ENCODE assay signal across 8 cellular contexts in the genomic region with DNA sequence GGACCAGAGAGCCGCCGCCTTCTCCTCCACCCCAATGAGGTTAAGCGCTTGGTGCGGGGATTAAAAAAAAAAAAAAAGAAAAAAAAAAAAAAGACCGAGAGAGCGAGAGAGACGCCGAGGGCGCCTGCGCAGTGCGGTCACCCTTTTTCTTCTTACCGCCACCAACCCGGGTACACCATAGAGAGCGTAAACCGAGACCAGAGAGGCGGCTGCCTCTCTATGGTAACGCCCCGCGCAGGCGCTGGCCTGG. TPM values are rescaled to one million over a fixed set of nuclear protein-coding genes. Genes with fewer than 3 reads are reported as not detected.
DNase-seq lines count a peak whose midpoint lies in the region; ATAC-seq, FAIRE-seq and TF ChIP-seq lines count a peak whose summit lies in the region.

A gene (minus strand): TSS at position 61 of the 250 bp plus-strand sequence. CDS start 43,567 bp downstream, outside the sequence.

- dilution Hi-C loops in endothelial cell of umbilical vein (cut with MboI; ENCODE audit: extremely low pct_ligation_motif_present, low sequenced_read_pairs) = no loop called here

- H3K9me2 ChIP-seq in OCI-LY1 (ENCODE audit: low read depth, low read length) = no peaks in the 10 kb centered on the region

- no TSS peak for BruUV-seq in endothelial cell of umbilical vein (replicated peaks; lab: Mats Ljungman, UMichigan)

- H3K36me3 ChIP-seq in OCI-LY1 (ENCODE audit: insufficient read depth, low read length) (peaks cover 4% of the 10 kb centered on the region; the same call in 1 of the 2 replicates), endothelial cell of umbilical vein (ENCODE audit: control insufficient read depth in 2 of 2, extremely low read depth in 1 of 2, insufficient read depth in 2 of 2, low read length in 2 of 2) (no peaks in the 10 kb centered on the region)

- H2AFZ ChIP-seq in OCI-LY1 (ENCODE audit: low read length) = 0 out of 2 replicates have a peak within 1 kb of the TSS, but pooled peaks have one; percentile 28
- peak within 1 kb of the TSS; percentile 79 for H2AFZ ChIP-seq in endothelial cell of umbilical vein (ENCODE audit: low read depth, low read length)

- DNase-seq in CMK (ENCODE audit: low read depth) (peak; percentile 93), HT1080 (ENCODE audit: low read depth) (peak; percentile 98), activated T-cell treated with anti-CD3 and anti-CD28 coated beads for 24 hours (ENCODE audit: low read depth) (peak; percentile 92), endothelial cell of umbilical vein (ENCODE audit: low read depth, low spot score) (peak; percentile 97), midbrain (lab: John Stamatoyannopoulos, UW) (peak; percentile 99)
- peak; percentile 82 to 92 for DNase-seq in stimulated activated CD8-positive, alpha-beta memory T cell treated with anti-CD3 and anti-CD28 coated beads, Interleukin-4, amount 100 ng/mL, for 1 hour (ENCODE audit: low read depth in 2 of 2, low spot score in 1 of 2)

- peak within 1 kb of the TSS; percentile 99 for H3K4me3 ChIP-seq in OCI-LY1 (ENCODE audit: low read depth, low read length, poor library complexity, severe bottlenecking)
- H3K4me3 ChIP-seq in endothelial cell of umbilical vein (replicated peaks in 1 of 3; ENCODE audit: insufficient read depth in 1 of 3, low read depth in 1 of 3, low read length in 3 of 3) = peak within 1 kb of the TSS; percentile 74 to 84 (median 79)

- FAIRE-seq in endothelial cell of umbilical vein (lab: Jason Lieb, UNC) = no peak

- H4K20me1 ChIP-seq in OCI-LY1 (ENCODE audit: insufficient read depth, low read length) = no peaks in the 10 kb centered on the region
- H4K20me1 ChIP-seq in endothelial cell of umbilical vein (replicated peaks; ENCODE audit: control insufficient read depth, extremely low read depth, insufficient read depth, low read length) = no peaks in the 10 kb centered on the region

- CTCF ChIA-PET in endothelial cell of umbilical vein (lab: Charles Lee) = interaction anchor here (0.9 to 3.9 kb wide), 3 partner anchors 25 to 118 kb away, joined by 3 to 35 read pairs (median 10); a partner anchor contains a TSS

- peaks cover 48% of the 10 kb centered on the region for H3K79me2 ChIP-seq in OCI-LY1 (ENCODE audit: insufficient read depth, low read length)
- peaks cover 60% of the 10 kb centered on the region for H3K79me2 ChIP-seq in endothelial cell of umbilical vein (ENCODE audit: control insufficient read depth, insufficient read depth, low read length)

- TF ChIP-seq CTCF in OCI-LY1 (IDR thresholded peaks at IDR 0.05; ENCODE audit: low read length) (no peak), endothelial cell of umbilical vein (IDR thresholded peaks at IDR 0.05; ENCODE audit: extremely low read depth in 1 of 2, insufficient read depth in 1 of 2, low read depth in 1 of 2, low read length in 2 of 2) (no peak)

- no peaks in the 10 kb centered on the region for H3K27me3 ChIP-seq in OCI-LY1 (ENCODE audit: insufficient read depth, low read length)
- H3K27me3 ChIP-seq in endothelial cell of umbilical vein (ENCODE audit: control insufficient read depth in 2 of 2, insufficient read depth in 2 of 2, low read length in 2 of 2) = no peaks in the 10 kb centered on the region

- H3K4me1 ChIP-seq in OCI-LY1 (ENCODE audit: insufficient read depth, low read length, severe bottlenecking) (peaks cover 49% of the 10 kb centered on the region), endothelial cell of umbilical vein (ENCODE audit: control insufficient read depth, extremely low read depth, insufficient read depth, low read length) (peaks cover 29% of the 10 kb centered on the region)

- H3K4me2 ChIP-seq in OCI-LY1 (ENCODE audit: low read length) = peak within 1 kb of the TSS; percentile 99
- peak within 1 kb of the TSS; percentile 82 for H3K4me2 ChIP-seq in endothelial cell of umbilical vein (ENCODE audit: insufficient read depth, low read length)

- POLR2A ChIA-PET in endothelial cell of umbilical vein (lab: Charles Lee) = interaction anchor here (0.7 to 3.5 kb wide), 4 partner anchors 35 to 118 kb away, joined by 3 to 43 read pairs (median 8); a partner anchor contains a TSS

- H3K9ac ChIP-seq in OCI-LY1 (ENCODE audit: low read length) (peak within 1 kb of the TSS; percentile 93), endothelial cell of umbilical vein (replicated peaks; ENCODE audit: extremely low read depth, insufficient read depth, low read length) (peak within 1 kb of the TSS; percentile 94)

- no peaks in the 10 kb centered on the region for H3K9me3 ChIP-seq in OCI-LY1 (ENCODE audit: low read length)
- no peaks in the 10 kb centered on the region for H3K9me3 ChIP-seq in endothelial cell of umbilical vein (replicated peaks; ENCODE audit: control insufficient read depth, insufficient read depth, low read length)

- no peak for TF ChIP-seq POLR2A in endothelial cell of umbilical vein (IDR thresholded peaks at IDR 0.05; ENCODE audit: low read depth, low read length)

- H3K27ac ChIP-seq in OCI-LY1 (ENCODE audit: low read depth, low read length, poor library complexity, severe bottlenecking) = peak within 1 kb of the TSS; percentile 94
- peak within 1 kb of the TSS; percentile 83 for H3K27ac ChIP-seq in endothelial cell of umbilical vein (ENCODE audit: insufficient read depth, low read depth, low read length)

- intact Hi-C loops in endothelial cell of umbilical vein (cut with micrococcal nuclease) = loop anchor here (1.0 kb wide), 4 partner anchors 53 to 118 kb away; a partner anchor contains a TSS

- H3K9me1 ChIP-seq in endothelial cell of umbilical vein (replicated peaks; ENCODE audit: control insufficient read depth, extremely low read depth, insufficient read depth, low read length) = no peaks in the 10 kb centered on the region

- ATAC-seq in GM21360 (IDR thresholded peaks at IDR 0.05; ENCODE audit: unreplicated experiment) = peak; percentile 91

- no peaks in the 10 kb centered on the region for H3F3A ChIP-seq in OCI-LY1 (ENCODE audit: insufficient read depth, low read length)

TF ChIP-seq in endothelial cell of umbilical vein, 7 proteins besides CTCF, POLR2A, EP300 and RAD21:
- no peak for TF ChIP-seq JUN (IDR thresholded peaks at IDR 0.05; ENCODE audit: borderline replicate concordance, insufficient read depth, insufficient read length, low read depth)
- TF ChIP-seq FOS (IDR thresholded peaks at IDR 0.05; ENCODE audit: borderline replicate concordance, insufficient read depth, low read length) = no peak
- TF ChIP-seq EZH2 (IDR thresholded peaks at IDR 0.05; ENCODE audit: borderline replicate concordance, low read depth, low read length, severe bottlenecking) = no peak
- no peak for TF ChIP-seq POLR2AphosphoS5 (IDR thresholded peaks at IDR 0.05; ENCODE audit: insufficient read depth, low read depth, low read length)
- TF ChIP-seq, protein P1, sequence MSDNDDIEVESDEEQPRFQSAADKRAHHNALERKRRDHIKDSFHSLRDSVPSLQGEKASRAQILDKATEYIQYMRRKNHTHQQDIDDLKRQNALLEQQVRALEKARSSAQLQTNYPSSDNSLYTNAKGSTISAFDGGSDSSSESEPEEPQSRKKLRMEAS (IDR thresholded peaks at IDR 0.05; ENCODE audit: insufficient read depth, insufficient read length) = no peak
- TF ChIP-seq GATA2 (IDR thresholded peaks at IDR 0.05; ENCODE audit: insufficient read depth, insufficient read length, low read depth, low read length) = no peak
- TF ChIP-seq MYC (IDR thresholded peaks at IDR 0.05; ENCODE audit: low read depth, low read length) = no peak

RNA-seq across cellular contexts. Expression of the gene that starts here (rescaled TPM):
- 12.9 and 22.5 TPM in 2 replicates for total RNA-seq in HT1080 (2014; rRNA removed; shearing (Covaris generic))
- 9.2 and 11.5 TPM in 2 replicates for polyA plus RNA-seq in HT1080 (2015; cell fraction: cytosol; rRNA removed)
- 51.1 and 54.5 TPM in 2 replicates for polyA plus RNA-seq in HT1080 (2015; cell fraction: nucleus; rRNA removed)
- 54.8 and 57.9 TPM in 2 replicates for total RNA-seq in endothelial cell of umbilical vein
- 6.9 and 10.0 TPM in 2 replicates for polyA plus RNA-seq in endothelial cell of umbilical vein
- polyA plus RNA-seq in endothelial cell of umbilical vein (2011; cell fraction: cytosol; rRNA removed) = 9.4 and 9.7 TPM in 2 replicates
- 35.8 and 39.1 TPM in 2 replicates for polyA plus RNA-seq in endothelial cell of umbilical vein (2011; cell fraction: nucleus; rRNA removed)
- polyA plus RNA-seq in endothelial cell of umbilical vein (2012) = 31.0 and 32.9 TPM in 2 replicates
- polyA minus RNA-seq in endothelial cell of umbilical vein = 70.2 and 73.8 TPM in 2 replicates
- polyA minus RNA-seq in endothelial cell of umbilical vein (2011; cell fraction: cytosol; rRNA and poly(A)+ RNA removed) = 8.1 TPM
- 151 and 184 TPM in 2 replicates for polyA minus RNA-seq in endothelial cell of umbilical vein (2011; cell fraction: nucleus; rRNA and poly(A)+ RNA removed)

Comparison
In these comparisons a context has a peak if more than half of its experiments do, and no peak if none do; other contexts are left out.
1. Peak in every context shown above with its lines: DNase-seq, ATAC-seq, H3K4me3 ChIP-seq and H3K27ac ChIP-seq.